ENCODE assay signal across 8 cellular contexts in genomic region chr3:65492249-65492648, GRCh38.
"Had no signal": no experiment of that assay in that cellular context is flagged by ENCODE, and none has a peak within 500 bp of the region (broad histone marks: within the 10 kb centered on the region; RNA-seq: fewer than 3 reads in every experiment).

No MANE protein-coding gene starts in this region.

- FAIRE-seq: G401.6, GM12878, GM12891, GM12892, GM18507, GM19239 had no signal

- H3K4me3 ChIP-seq: GM12878 had no signal

- ATAC-seq: GM12878 had no signal

- DNase-seq: GDM1, GF-D8 had no signal
